Comparison of ENCODE assay signal across 19 cellular contexts in genomic region chr10:86020139-86020538, GRCh38.
DNase-seq lines count a peak whose midpoint lies in the region; ATAC-seq and FAIRE-seq lines count a peak whose summit lies in the region.
"Had no signal": no experiment of that assay in that cellular context is flagged by ENCODE, and none has a peak within 500 bp of the region (broad histone marks: within the 10 kb centered on the region; RNA-seq: fewer than 3 reads in every experiment).

No MANE protein-coding gene starts in this region.

- DNase-seq in NCI-H2029 (lab: John Stamatoyannopoulos, UW) (peak; percentile 23), NCI-H2029 treated with DMSO at 0.1 percent for 48 hours (lab: John Stamatoyannopoulos, UW) (no peak), NCI-H1092 (lab: John Stamatoyannopoulos, UW) (peak; percentile 38), cerebellum (ENCODE audit: low spot score) (peak; percentile 8), urothelium cell line (ENCODE audit: low spot score) (no peak), KG1 (lab: John Stamatoyannopoulos, UW) (no peak)
- DNase-seq: AML-193, MM.1S, NCI-H1048, NCI-H1436 treated with DMSO at 0.1 percent for 48 hours, NCI-H2081 treated with DMSO at 0.1 percent for 48 hours, NCI-H446 treated with DMSO at 0.1 percent for 48 hours, NCI-H526 treated with DMSO at 0.1 percent for 48 hours, Peyer's patch had no signal

- FAIRE-seq in urothelium cell line (lab: Jason Lieb, UNC), result peak; percentile 42
- FAIRE-seq: G401.6, H1 had no signal

- no peak for ATAC-seq in HG02798 (IDR thresholded peaks at IDR 0.05; ENCODE audit: poor library complexity, unreplicated experiment)
- ATAC-seq in HG02571 (IDR thresholded peaks at IDR 0.05; ENCODE audit: unreplicated experiment), result no peak
- ATAC-seq: SK-N-SH treated with all-trans-retinoic acid at 6 μM for 48 hours had no signal

Comparison
In these comparisons a context has a peak if more than half of its experiments do, and no peak if none do; other contexts are left out.
1. DNase-seq: peak in NCI-H2029 (single experiment), NCI-H1092 (single experiment) and cerebellum (single experiment); none in NCI-H2029 treated with DMSO at 0.1 percent for 48 hours (single experiment), urothelium cell line (single experiment) and KG1 (single experiment).